In genomic region chr15:64354683-64355558, GRCh38 we compare ENCODE assay signal across 8 cellular contexts. TPM values are rescaled to one million over a fixed set of nuclear protein-coding genes. Genes with fewer than 3 reads are reported as not detected.
A peak's percentile ranks its signal among the peaks of the same experiment; 100 is the strongest.
DNase-seq lines count a peak whose midpoint lies in the region; ATAC-seq, FAIRE-seq and TF ChIP-seq lines count a peak whose summit lies in the region.

No MANE protein-coding gene starts in this region.

- H3K4me3 ChIP-seq in CD8-positive, alpha-beta memory T cell (ENCODE audit: low read length): peak overlapping the region; percentile 89
- peak overlapping the region; percentile 64 to 88 (median 81) for H3K4me3 ChIP-seq in fibroblast of lung (replicated peaks in 1 of 4; ENCODE audit: control extremely low read depth in 1 of 4, insufficient read depth in 1 of 4, low read depth in 3 of 4, low read length in 4 of 4)

- no peaks in the 10 kb centered on the region for H3K27me3 ChIP-seq in CD8-positive, alpha-beta memory T cell (ENCODE audit: insufficient read depth, low read length, poor library complexity, severe bottlenecking)
- H3K27me3 ChIP-seq in fibroblast of lung (ENCODE audit: control insufficient read depth, insufficient read depth, low read length): no peaks in the 10 kb centered on the region

- peaks cover 0 to 22% (median 0%) of the 10 kb centered on the region in 3 donors for H3K36me3 Mint-ChIP-seq in CD8-positive, alpha-beta memory T cell
- H3K36me3 Mint-ChIP-seq in progenitor cell of endocrine pancreas (ENCODE audit: insufficient read depth): no peaks in the 10 kb centered on the region

- POLR2A ChIA-PET in CD8-positive, alpha-beta memory T cell (lab: Charles Lee): no interaction called here

- peak overlapping the region; percentile 20 for H2AFZ ChIP-seq in fibroblast of lung (ENCODE audit: low read length)

- no peak for FAIRE-seq in frontal cortex (lab: Jason Lieb, UNC)

- peak overlapping the region; percentile 67 for H3K4me2 ChIP-seq in fibroblast of lung (ENCODE audit: extremely low read depth, insufficient read depth, low read length)

- H3K4me3 Mint-ChIP-seq in CD8-positive, alpha-beta memory T cell: peak overlapping the region; percentile 92 to 99 (median 95)
- H3K4me3 Mint-ChIP-seq in progenitor cell of endocrine pancreas (ENCODE audit: low read depth): peak overlapping the region; percentile 97

- H4K20me1 ChIP-seq in fibroblast of lung (ENCODE audit: control insufficient read depth, extremely low read depth, insufficient read depth, low read length): no peaks in the 10 kb centered on the region

- no peaks in the 10 kb centered on the region for H3K36me3 ChIP-seq in CD8-positive, alpha-beta memory T cell (ENCODE audit: insufficient read depth, low read length)
- no peaks in the 10 kb centered on the region for H3K36me3 ChIP-seq in fibroblast of lung (ENCODE audit: control insufficient read depth, insufficient read depth, low read length)

- ATAC-seq in HG03045 (IDR thresholded peaks at IDR 0.05; ENCODE audit: unreplicated experiment) (peak; percentile 12), HG02571 (IDR thresholded peaks at IDR 0.05; ENCODE audit: unreplicated experiment) (no peak)

- peak overlapping the region; percentile 79 for H3K27ac ChIP-seq in CD8-positive, alpha-beta memory T cell (ENCODE audit: low read depth, low read length)
- H3K27ac ChIP-seq in VCaP: peak overlapping the region; percentile 77
- peak overlapping the region; percentile 69 for H3K27ac ChIP-seq in fibroblast of lung (ENCODE audit: insufficient read depth, low read length)

- TF ChIP-seq CTCF in VCaP (conservative IDR thresholded peaks at IDR 0.05) (no peak), fibroblast of lung (conservative IDR thresholded peaks at IDR 0.05 in 1 of 2, IDR thresholded peaks at IDR 0.05 in 1 of 2; ENCODE audit: low read depth in 1 of 2, low read length in 2 of 2) (no peak), progenitor cell of endocrine pancreas (IDR thresholded peaks at IDR 0.05; ENCODE audit: unreplicated experiment) (no peak)

- H3K9me3 ChIP-seq in CD8-positive, alpha-beta memory T cell (ENCODE audit: low read length): no peaks in the 10 kb centered on the region
- H3K9me3 ChIP-seq in fibroblast of lung (ENCODE audit: control insufficient read depth, insufficient read depth, low read depth, low read length): no peaks in the 10 kb centered on the region

- H3K9ac ChIP-seq in fibroblast of lung (ENCODE audit: insufficient read depth, low read length): peak overlapping the region; percentile 79

- H3K27me3 Mint-ChIP-seq in CD8-positive, alpha-beta memory T cell: no peaks in the 10 kb centered on the region
- no peaks in the 10 kb centered on the region for H3K27me3 Mint-ChIP-seq in progenitor cell of endocrine pancreas

- peaks cover 21 to 31% (median 25%) of the 10 kb centered on the region in 3 donors for H3K4me1 Mint-ChIP-seq in CD8-positive, alpha-beta memory T cell
- peaks cover 14% of the 10 kb centered on the region for H3K4me1 Mint-ChIP-seq in progenitor cell of endocrine pancreas (ENCODE audit: low read depth)

- peak in 1 of 5 donors; percentile 7 for DNase-seq in CD8-positive, alpha-beta memory T cell
- DNase-seq in fibroblast of lung (ENCODE audit: low read depth in 2 of 2) (no peak), progenitor cell of endocrine pancreas (ENCODE audit: low spot score, unreplicated experiment) (no peak), frontal cortex (ENCODE audit: low spot score in 2 of 2) (no peak), T1000 (lab: John Stamatoyannopoulos, UW) (no peak)

- peaks cover 14% of the 10 kb centered on the region for H3K4me1 ChIP-seq in CD8-positive, alpha-beta memory T cell (ENCODE audit: insufficient read depth, low read length)
- H3K4me1 ChIP-seq in fibroblast of lung (ENCODE audit: control insufficient read depth, extremely low read depth, insufficient read depth, low read length): no peaks in the 10 kb centered on the region

- H3K79me2 ChIP-seq in fibroblast of lung (ENCODE audit: control insufficient read depth, insufficient read depth, low read length): peaks cover 44% of the 10 kb centered on the region

- H3K27ac Mint-ChIP-seq in CD8-positive, alpha-beta memory T cell: peak overlapping the region; percentile 91 to 95 (median 94)
- peak overlapping the region; percentile 95 for H3K27ac Mint-ChIP-seq in progenitor cell of endocrine pancreas

- H3K9me3 Mint-ChIP-seq in CD8-positive, alpha-beta memory T cell: no peaks in the 10 kb centered on the region
- no peaks in the 10 kb centered on the region for H3K9me3 Mint-ChIP-seq in progenitor cell of endocrine pancreas (ENCODE audit: low read depth)

- CTCF ChIA-PET in CD8-positive, alpha-beta memory T cell (lab: Charles Lee): no interaction called here

RNA-seq across cellular contexts. Expression of gene CSNK1G1, which starts 1.1 kb away (rescaled TPM):
- total RNA-seq in CD8-positive, alpha-beta memory T cell: 10 to 100 TPM; 25.6 to 27.0 TPM
- 15.5 TPM for polyA plus RNA-seq in CD8-positive, alpha-beta memory T cell
- total RNA-seq in fibroblast of lung (27.1 and 29.3 TPM in 2 replicates), progenitor cell of endocrine pancreas (24.5 and 27.7 TPM in 2 replicates), frontal cortex (46.1 TPM)
- 16.0 and 18.2 TPM in 2 replicates for polyA plus RNA-seq in fibroblast of lung
- polyA plus RNA-seq in fibroblast of lung (2012): 7.9 and 10.2 TPM in 2 replicates
- polyA minus RNA-seq in fibroblast of lung (ENCODE audit: low replicate concordance): 9.3 and 10.4 TPM in 2 replicates

RNA-seq across cellular contexts. Expression of gene PCLAF, which starts 26.3 kb away (rescaled TPM):
- total RNA-seq in CD8-positive, alpha-beta memory T cell: 10 to 100 TPM; 84.4 to 90.3 TPM
- not detected for polyA plus RNA-seq in CD8-positive, alpha-beta memory T cell
- total RNA-seq in fibroblast of lung: 4.1 and 53.2 TPM in 2 replicates
- polyA plus RNA-seq in fibroblast of lung: 70.6 and 180 TPM in 2 replicates
- polyA plus RNA-seq in fibroblast of lung (2012): 43.1 and 115 TPM in 2 replicates
- polyA minus RNA-seq in fibroblast of lung (ENCODE audit: low replicate concordance): 57.7 and 83.7 TPM in 2 replicates
- 25.0 and 33.7 TPM in 2 replicates for total RNA-seq in progenitor cell of endocrine pancreas
- total RNA-seq in frontal cortex: 2.9 TPM

RNA-seq across cellular contexts. Expression of gene TRIP4, which starts 32.7 kb away (rescaled TPM):
- total RNA-seq in CD8-positive, alpha-beta memory T cell: 10 to 100 TPM; 25.1 to 26.2 TPM
- 31.9 TPM for polyA plus RNA-seq in CD8-positive, alpha-beta memory T cell
- total RNA-seq in fibroblast of lung (9.5 and 13.9 TPM in 2 replicates), progenitor cell of endocrine pancreas (27.5 and 27.9 TPM in 2 replicates), frontal cortex (14.3 TPM)
- 25.5 and 30.2 TPM in 2 replicates for polyA plus RNA-seq in fibroblast of lung
- polyA plus RNA-seq in fibroblast of lung (2012): 23.2 and 24.6 TPM in 2 replicates
- 2.5 and 16.2 TPM in 2 replicates for polyA minus RNA-seq in fibroblast of lung (ENCODE audit: low replicate concordance)
